In the genomic region with DNA sequence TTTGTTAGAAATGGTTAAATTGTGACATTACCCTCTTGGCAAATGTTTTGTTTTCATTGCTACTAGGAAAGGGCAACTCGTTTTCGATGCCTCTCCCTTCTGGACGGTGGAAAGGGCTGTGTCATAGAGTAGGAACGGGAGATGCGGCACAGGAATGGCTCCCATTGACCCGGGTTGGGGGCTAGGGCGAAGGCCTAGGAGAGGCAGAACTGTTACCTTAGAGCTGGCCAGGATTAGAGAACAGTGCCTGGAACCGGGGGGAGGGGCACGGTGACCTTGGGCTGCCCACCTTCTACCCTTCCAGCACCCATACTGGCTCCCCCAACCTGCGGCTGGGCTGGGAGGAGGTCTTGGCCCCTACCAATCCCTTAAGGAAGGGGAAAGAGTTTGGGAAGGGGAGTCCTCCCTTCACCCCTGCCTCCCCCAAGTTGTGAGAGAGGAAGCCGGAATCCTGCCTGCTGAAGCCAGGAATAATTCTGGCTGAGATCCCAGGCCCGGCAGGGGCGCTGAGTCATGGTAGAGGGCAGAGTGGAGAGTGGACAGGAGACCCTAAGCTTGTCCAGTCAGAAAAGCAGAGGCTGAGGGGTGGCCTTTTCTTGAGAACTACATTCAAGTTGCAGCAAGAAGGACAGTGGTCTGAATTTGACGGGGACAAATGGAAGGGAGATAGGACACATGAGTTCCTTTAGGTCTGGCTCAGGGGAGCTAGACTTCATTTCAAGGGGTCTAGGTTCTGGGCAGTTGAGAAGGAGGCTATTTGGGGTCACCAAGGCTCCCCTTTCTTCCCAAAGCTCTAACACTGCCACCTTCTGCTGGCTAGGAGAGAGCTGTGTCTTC, we compare ENCODE assay signal across 8 cellular contexts. TPM values are rescaled to one million over a fixed set of nuclear protein-coding genes. Genes with fewer than 3 reads are reported as not detected.
DNase-seq lines count a peak whose midpoint lies in the region; ATAC-seq and TF ChIP-seq lines count a peak whose summit lies in the region.

No MANE protein-coding gene starts in this region.

- peak overlapping the region; percentile 95 for H3K27ac ChIP-seq in mammary epithelial cell (ENCODE audit: insufficient read depth, low read depth, low read length)

- H3K4me3 ChIP-seq in mammary epithelial cell (replicated peaks in 1 of 3; ENCODE audit: insufficient read depth in 1 of 3, low read depth in 2 of 3, low read length in 3 of 3): peak overlapping the region; percentile 23 to 37 (median 33)

- peaks cover 88% of the 10 kb centered on the region for H3K4me1 ChIP-seq in mammary epithelial cell (ENCODE audit: insufficient read depth, low read length)

- H3K9me3 Mint-ChIP-seq in stimulated activated naive B cell treated with anti-CD40 and anti-IgM and Interleukin-4, amounts not matched to agents 10 μg/mL and 1 μg/mL and 100 μg/mL, for 72 hours: no peaks in the 10 kb centered on the region

- dilution Hi-C loops in mammary epithelial cell (cut with HindIII; ENCODE audit: low sequenced_read_pairs): no loop called here

- H3K36me3 Mint-ChIP-seq in stimulated activated naive B cell treated with anti-CD40 and anti-IgM and Interleukin-4, amounts not matched to agents 10 μg/mL and 1 μg/mL and 100 μg/mL, for 72 hours: peaks cover 21 to 34% of the 10 kb centered on the region in 2 donors

- no peak for ATAC-seq in stimulated activated naive B cell treated with anti-CD40 and anti-IgM and Interleukin-4, amounts not matched to agents 10 μg/mL and 1 μg/mL and 100 μg/mL, for 72 hours (replicated peaks)
- no peak for ATAC-seq in GM19395 (IDR thresholded peaks at IDR 0.05; ENCODE audit: unreplicated experiment)

- no peaks in the 10 kb centered on the region for H3K27me3 ChIP-seq in mammary epithelial cell (ENCODE audit: insufficient read depth, low read length)

- H4K20me1 ChIP-seq in mammary epithelial cell (ENCODE audit: insufficient read depth, low read length): no peaks in the 10 kb centered on the region

- TSS peak; percentile 19 for BruUV-seq in mammary epithelial cell (replicated peaks; lab: Mats Ljungman, UMichigan)

- H3K27me3 Mint-ChIP-seq in stimulated activated naive B cell treated with anti-CD40 and anti-IgM and Interleukin-4, amounts not matched to agents 10 μg/mL and 1 μg/mL and 100 μg/mL, for 72 hours: peaks cover 0 to 5% of the 10 kb centered on the region in 2 donors

- peak; percentile 65 for DNase-seq in DMS153 (lab: John Stamatoyannopoulos, UW)
- DNase-seq in NCI-H1694 treated with DMSO at 0.1 percent for 48 hours (lab: John Stamatoyannopoulos, UW): peak; percentile 29
- DNase-seq in mammary epithelial cell: peak; percentile 67
- DNase-seq in kidney glomerular epithelial cell (lab: John Stamatoyannopoulos, UW): peak; percentile 55
- no peak for DNase-seq in stimulated activated naive B cell treated with anti-CD40 and anti-IgM and Interleukin-4, amounts not matched to agents 10 μg/mL and 1 μg/mL and 100 μg/mL, for 72 hours
- DNase-seq in NOMO-1 treated with dmso at 0.1 percent for 144 hours (lab: John Stamatoyannopoulos, UW; ENCODE audit: unreplicated experiment): no peak
- no peak for DNase-seq in AML-193 (lab: John Stamatoyannopoulos, UW)

- CTCF ChIA-PET in mammary epithelial cell (lab: Charles Lee; ENCODE audit: low non-redundant PET): interaction anchor here (0.5 to 1.1 kb wide), 2 partner anchors 20 to 102 kb away, joined by 3 to 7 read pairs; no protein-coding TSS in a partner anchor

- peaks cover 7% of the 10 kb centered on the region for H3K36me3 ChIP-seq in mammary epithelial cell (ENCODE audit: insufficient read depth, low read length)

- H3K4me3 Mint-ChIP-seq in stimulated activated naive B cell treated with anti-CD40 and anti-IgM and Interleukin-4, amounts not matched to agents 10 μg/mL and 1 μg/mL and 100 μg/mL, for 72 hours: peak overlapping the region in 1 of 2 donors; percentile 23

- H3K4me1 Mint-ChIP-seq in stimulated activated naive B cell treated with anti-CD40 and anti-IgM and Interleukin-4, amounts not matched to agents 10 μg/mL and 1 μg/mL and 100 μg/mL, for 72 hours: peaks cover 54 to 80% of the 10 kb centered on the region in 2 donors

- peak overlapping the region; percentile 76 for H3K4me2 ChIP-seq in mammary epithelial cell (ENCODE audit: insufficient read depth, low read depth, low read length)

- WGBS in mammary epithelial cell (ENCODE audit: low coverage, missing lambda C conversion rate): 1% methylated on average over 11 of the region's 14 CpGs

- H3K9ac ChIP-seq in mammary epithelial cell (ENCODE audit: insufficient read depth, low read length): peak overlapping the region; percentile 78

- peaks cover 91% of the 10 kb centered on the region for H3K79me2 ChIP-seq in mammary epithelial cell (ENCODE audit: insufficient read depth, low read length)

- H3K9me3 ChIP-seq in mammary epithelial cell (replicated peaks; ENCODE audit: insufficient read depth, low read length): no peaks in the 10 kb centered on the region

- intact Hi-C loops in mammary epithelial cell (cut with micrococcal nuclease): loop anchor here (1.0 to 5.0 kb wide), 2 partner anchors 8 to 190 kb away; a partner anchor contains a TSS

- TF ChIP-seq CTCF in mammary epithelial cell (conservative IDR thresholded peaks at IDR 0.05 in 1 of 2, IDR thresholded peaks at IDR 0.05 in 1 of 2; ENCODE audit: extremely low read depth in 1 of 2, insufficient read depth in 1 of 2, low read depth in 1 of 2, low read length in 2 of 2): peak in 1 of 2 donors; percentile 43

- no peak overlapping the region for H2AFZ ChIP-seq in mammary epithelial cell (ENCODE audit: low read depth, low read length)

- H3K27ac Mint-ChIP-seq in stimulated activated naive B cell treated with anti-CD40 and anti-IgM and Interleukin-4, amounts not matched to agents 10 μg/mL and 1 μg/mL and 100 μg/mL, for 72 hours: peak overlapping the region; percentile 17

- in situ Hi-C loops in mammary epithelial cell (cut with MboI; ENCODE audit: low sequenced_read_pairs in 2 of 2): no loop called here

RNA-seq across cellular contexts. Expression of a gene that starts 8.2 kb away (rescaled TPM):
- 100 to 1,000 TPM; 389 to 797 TPM for total RNA-seq in mammary epithelial cell
- polyA plus RNA-seq in mammary epithelial cell: 759 TPM
- 852 TPM for polyA minus RNA-seq in mammary epithelial cell

RNA-seq across cellular contexts. Expression of a gene that starts 30.6 kb away (rescaled TPM):
- total RNA-seq in mammary epithelial cell: 10 to 100 TPM in 1 of 2 donors, 1 to 10 TPM in 1; 3.5 to 10.6 TPM
- polyA plus RNA-seq in mammary epithelial cell: 6.7 TPM
- polyA minus RNA-seq in mammary epithelial cell: 13.4 TPM

RNA-seq across cellular contexts. Expression of a gene that starts 40.5 kb away (rescaled TPM):
- total RNA-seq in mammary epithelial cell: 1 to 10 TPM; 1.9 to 2.5 TPM
- polyA plus RNA-seq in mammary epithelial cell: 1.3 TPM
- polyA minus RNA-seq in mammary epithelial cell: 1.2 TPM

Comparison
In these comparisons a context has a peak if more than half of its experiments do, and no peak if none do; other contexts are left out.
1. DNase-seq: peak in DMS153 (single experiment), NCI-H1694 treated with DMSO at 0.1 percent for 48 hours (single experiment), mammary epithelial cell (single experiment) and kidney glomerular epithelial cell (single experiment); none in stimulated activated naive B cell treated with anti-CD40 and anti-IgM and Interleukin-4, amounts not matched to agents 10 μg/mL and 1 μg/mL and 100 μg/mL, for 72 hours (single experiment), NOMO-1 treated with dmso at 0.1 percent for 144 hours (single experiment) and AML-193 (0 of 2).